ENCODE assay signal across 2 cellular contexts in the genomic region with DNA sequence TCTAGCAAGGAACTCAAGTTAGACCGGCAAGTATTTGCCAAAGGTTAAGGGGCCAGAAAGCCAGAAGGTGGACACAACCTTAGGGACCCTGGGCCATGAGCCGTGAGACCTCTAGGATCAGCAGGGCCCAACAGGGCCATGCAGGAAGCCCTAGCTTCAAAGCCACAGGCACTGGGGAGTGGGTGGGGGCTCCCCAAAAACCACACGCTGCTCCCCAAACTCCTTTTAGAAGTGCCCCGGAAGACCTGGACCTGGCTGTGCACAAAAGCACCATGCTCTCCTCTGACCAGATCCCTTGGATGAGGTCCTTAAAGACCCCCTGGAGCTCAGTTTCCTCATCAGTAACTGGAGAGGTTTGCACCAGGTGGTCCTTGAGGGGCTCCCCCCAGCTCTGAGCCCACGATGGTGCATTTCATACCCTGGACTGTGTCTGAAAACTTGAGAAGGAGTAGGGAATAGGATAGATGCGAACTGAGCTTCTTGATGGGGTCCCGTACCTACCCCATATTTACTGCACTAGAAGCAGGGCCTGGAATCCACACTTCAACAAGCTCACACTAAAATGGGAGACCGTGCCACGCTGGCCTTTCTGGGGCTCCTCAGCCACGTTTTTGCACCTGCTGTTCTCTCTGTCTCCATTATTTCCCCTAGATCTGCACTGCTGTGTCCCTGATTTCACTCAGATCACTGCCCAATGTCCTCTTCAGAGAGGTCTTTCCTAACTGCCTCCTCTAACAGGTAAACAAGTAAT.
TF ChIP-seq lines count a peak whose summit lies in the region.

No MANE protein-coding gene starts in this region.

TF ChIP-seq in SK-N-SH, 30 proteins besides CTCF, POLR2A, EP300 and RAD21 (continued from another document):
- TF ChIP-seq, protein P1, sequence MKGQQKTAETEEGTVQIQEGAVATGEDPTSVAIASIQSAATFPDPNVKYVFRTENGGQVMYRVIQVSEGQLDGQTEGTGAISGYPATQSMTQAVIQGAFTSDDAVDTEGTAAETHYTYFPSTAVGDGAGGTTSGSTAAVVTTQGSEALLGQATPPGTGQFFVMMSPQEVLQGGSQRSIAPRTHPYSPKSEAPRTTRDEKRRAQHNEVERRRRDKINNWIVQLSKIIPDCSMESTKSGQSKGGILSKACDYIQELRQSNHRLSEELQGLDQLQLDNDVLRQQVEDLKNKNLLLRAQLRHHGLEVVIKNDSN (IDR thresholded peaks at IDR 0.05; ENCODE audit: borderline replicate concordance, low read depth): no peak
- TF ChIP-seq ELF1 (IDR thresholded peaks at IDR 0.05) (no peak), NRF1 (IDR thresholded peaks at IDR 0.05; ENCODE audit: low read depth, low read length) (no peak), CHD2 (IDR thresholded peaks at IDR 0.05; ENCODE audit: low read length, partially characterized antibody) (no peak), TCF12 (IDR thresholded peaks at IDR 0.05) (no peak), MXI1 (IDR thresholded peaks at IDR 0.05; ENCODE audit: low read depth, low read length) (no peak), SIN3A (IDR thresholded peaks at IDR 0.05; ENCODE audit: borderline replicate concordance, low read depth, low read length) (no peak), SMC3 (IDR thresholded peaks at IDR 0.05; ENCODE audit: low read depth, low read length) (no peak), TAF1 (IDR thresholded peaks at IDR 0.05; ENCODE audit: borderline replicate concordance, low read depth, low read length) (no peak), PBX3 (IDR thresholded peaks at IDR 0.05) (no peak), YY1 (IDR thresholded peaks at IDR 0.05; ENCODE audit: low read depth) (no peak), FOSL2 (IDR thresholded peaks at IDR 0.05; ENCODE audit: borderline replicate concordance, low read depth) (no peak)
- TF ChIP-seq, protein P2, sequence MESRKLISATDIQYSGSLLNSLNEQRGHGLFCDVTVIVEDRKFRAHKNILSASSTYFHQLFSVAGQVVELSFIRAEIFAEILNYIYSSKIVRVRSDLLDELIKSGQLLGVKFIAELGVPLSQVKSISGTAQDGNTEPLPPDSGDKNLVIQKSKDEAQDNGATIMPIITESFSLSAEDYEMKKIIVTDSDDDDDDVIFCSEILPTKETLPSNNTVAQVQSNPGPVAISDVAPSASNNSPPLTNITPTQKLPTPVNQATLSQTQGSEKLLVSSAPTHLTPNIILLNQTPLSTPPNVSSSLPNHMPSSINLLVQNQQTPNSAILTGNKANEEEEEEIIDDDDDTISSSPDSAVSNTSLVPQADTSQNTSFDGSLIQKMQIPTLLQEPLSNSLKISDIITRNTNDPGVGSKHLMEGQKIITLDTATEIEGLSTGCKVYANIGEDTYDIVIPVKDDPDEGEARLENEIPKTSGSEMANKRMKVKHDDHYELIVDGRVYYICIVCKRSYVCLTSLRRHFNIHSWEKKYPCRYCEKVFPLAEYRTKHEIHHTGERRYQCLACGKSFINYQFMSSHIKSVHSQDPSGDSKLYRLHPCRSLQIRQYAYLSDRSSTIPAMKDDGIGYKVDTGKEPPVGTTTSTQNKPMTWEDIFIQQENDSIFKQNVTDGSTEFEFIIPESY (IDR thresholded peaks at IDR 0.05; ENCODE audit: borderline replicate concordance, low read depth): no peak
- TF ChIP-seq, protein P3, sequence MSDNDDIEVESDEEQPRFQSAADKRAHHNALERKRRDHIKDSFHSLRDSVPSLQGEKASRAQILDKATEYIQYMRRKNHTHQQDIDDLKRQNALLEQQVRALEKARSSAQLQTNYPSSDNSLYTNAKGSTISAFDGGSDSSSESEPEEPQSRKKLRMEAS (IDR thresholded peaks at IDR 0.05; ENCODE audit: low read depth): no peak
TF ChIP-seq in SK-N-SH: peak in this region for 0.

TF ChIP-seq in SK-N-SH treated with all-trans-retinoic acid at 6 μM for 48 hours, 23 proteins besides CTCF, POLR2A, EP300 and RAD21 (continued from another document):
- no peak for TF ChIP-seq PPARA (CRISPR knock-in tag; IDR thresholded peaks at IDR 0.05; ENCODE audit: borderline replicate concordance)
- TF ChIP-seq ZC3H10 (CRISPR knock-in tag; IDR thresholded peaks at IDR 0.05): no peak
- no peak for TF ChIP-seq TSHZ2 (CRISPR knock-in tag; IDR thresholded peaks at IDR 0.05)
- no peak for TF ChIP-seq BACH2 (CRISPR knock-in tag; IDR thresholded peaks at IDR 0.05; ENCODE audit: borderline replicate concordance)
- TF ChIP-seq ZFP30 (CRISPR knock-in tag; IDR thresholded peaks at IDR 0.05): no peak
- no peak for TF ChIP-seq CSRNP3 (CRISPR knock-in tag; IDR thresholded peaks at IDR 0.05)
- no peak for TF ChIP-seq TCF4 (CRISPR knock-in tag; IDR thresholded peaks at IDR 0.05; ENCODE audit: borderline replicate concordance)
- no peak for TF ChIP-seq OSR1 (CRISPR knock-in tag; IDR thresholded peaks at IDR 0.05)
TF ChIP-seq in SK-N-SH treated with all-trans-retinoic acid at 6 μM for 48 hours: peak in this region for 0.
